ENCODE assay signal across 10 cellular contexts in the genomic region with DNA sequence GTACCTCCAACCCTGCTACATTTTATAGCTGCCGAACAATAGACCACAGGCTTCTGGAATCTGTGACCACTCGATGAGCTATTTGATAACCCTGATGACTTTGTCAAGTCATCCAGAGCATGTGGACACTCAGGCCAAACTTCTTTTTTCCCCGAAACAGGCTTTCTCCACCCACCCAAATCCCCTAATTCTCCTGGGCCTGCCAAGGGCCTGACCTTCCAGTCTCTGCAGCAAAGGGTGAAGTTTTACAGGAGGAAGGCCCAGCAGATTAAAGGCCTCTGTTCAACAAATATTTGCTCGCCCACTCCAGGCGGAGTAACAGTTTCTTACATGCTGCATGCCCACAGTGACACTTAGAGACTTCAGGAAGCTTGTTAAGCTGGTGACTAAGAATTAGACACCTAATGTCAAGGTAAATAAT. TPM values are rescaled to one million over a fixed set of nuclear protein-coding genes. Genes with fewer than 3 reads are reported as not detected.
DNase-seq lines count a peak whose midpoint lies in the region; ATAC-seq and TF ChIP-seq lines count a peak whose summit lies in the region.
"Had no signal": no experiment of that assay in that cellular context is flagged by ENCODE, and none has a peak within 500 bp of the region (broad histone marks: within the 10 kb centered on the region; RNA-seq: fewer than 3 reads in every experiment).

No MANE protein-coding gene starts in this region.

- DNase-seq in T-helper 2 cell treated with Interferon-gamma antibody and Interleukin-4, amounts not matched to agents 5 μg/mL and 100 μg/mL, for 36 hours (ENCODE audit: low spot score), result no peak
- no peak for DNase-seq in T-helper 2 cell
- DNase-seq in body of pancreas, result no peak
- DNase-seq in mesendoderm, result peak; percentile 45
- no peak for DNase-seq in tibial nerve (ENCODE audit: low spot score in 2 of 2)
- DNase-seq in germinal center (ENCODE audit: low spot score), result no peak
- no peak for DNase-seq in medulla oblongata (ENCODE audit: extremely low spot score)
- no peak for DNase-seq in stimulated activated CD4-positive, alpha-beta T cell treated with anti-CD3 and anti-CD28 coated beads, Interleukin-2, amount 100 ng/mL, for 48 hours
- DNase-seq: 8988T, NCI-H1105 had no signal

- intact Hi-C loops in body of pancreas (cut with DNase I), result no loop called here

- H3K18ac ChIP-seq in mesendoderm (ENCODE audit: low read length), result peak overlapping the region; percentile 89

- peak overlapping the region; percentile 72 for H3K4me3 Mint-ChIP-seq in T-helper 2 cell treated with Interferon-gamma antibody and Interleukin-4, amounts not matched to agents 5 μg/mL and 100 μg/mL, for 36 hours

- H3K4me3 ChIP-seq in body of pancreas, result no peak overlapping the region
- H3K4me3 ChIP-seq in mesendoderm (ENCODE audit: low read length), result no peak overlapping the region
- H3K4me3 ChIP-seq in tibial nerve, result peak overlapping the region in 2 of 4 donors; percentile 91 to 92

- H3K36me3 ChIP-seq in body of pancreas (replicated peaks in 1 of 2; ENCODE audit: insufficient read depth in 1 of 2, low read depth in 2 of 2) (no peaks in the 10 kb centered on the region), mesendoderm (ENCODE audit: control insufficient read depth, insufficient read depth, low read length) (no peaks in the 10 kb centered on the region), tibial nerve (no peaks in the 10 kb centered on the region)

- no peak overlapping the region for H3K23ac ChIP-seq in mesendoderm (ENCODE audit: low read length)

- H2BK120ac ChIP-seq in mesendoderm (ENCODE audit: low read depth, low read length), result peak overlapping the region; percentile 76

- WGBS in body of pancreas, 2 donors, result 51 to 56% methylated on average over 5 of the region's 5 CpGs
- WGBS in mesendoderm (ENCODE audit: extremely low coverage, insufficient coverage, low lambda C conversion rate), result no CpG with 5 or more reads among the region's 5 CpGs
- WGBS in tibial nerve, 2 donors, result 62 to 71% methylated on average over 5 of the region's 5 CpGs

- H3K9me3 Mint-ChIP-seq in T-helper 2 cell treated with Interferon-gamma antibody and Interleukin-4, amounts not matched to agents 5 μg/mL and 100 μg/mL, for 36 hours, result no peaks in the 10 kb centered on the region

- H3K27me3 ChIP-seq in body of pancreas (no peaks in the 10 kb centered on the region), mesendoderm (ENCODE audit: insufficient read depth, low read length, poor library complexity) (no peaks in the 10 kb centered on the region), tibial nerve (peaks cover 0 to 4% of the 10 kb centered on the region in 2 donors)

- no peaks in the 10 kb centered on the region for H3K79me2 ChIP-seq in mesendoderm (ENCODE audit: control insufficient read depth, insufficient read depth, low read length)

- peaks cover 47% of the 10 kb centered on the region for H3K27me3 Mint-ChIP-seq in T-helper 2 cell treated with Interferon-gamma antibody and Interleukin-4, amounts not matched to agents 5 μg/mL and 100 μg/mL, for 36 hours (ENCODE audit: low read depth)

- no peak for TF ChIP-seq CTCF in body of pancreas (IDR thresholded peaks at IDR 0.05)
- no peak for TF ChIP-seq CTCF in tibial nerve (IDR thresholded peaks at IDR 0.05)

- ATAC-seq in body of pancreas, result no peak

- H2BK15ac ChIP-seq in mesendoderm (replicated peaks; ENCODE audit: low read depth), result no peak overlapping the region

- H4K8ac ChIP-seq in mesendoderm (ENCODE audit: low read depth, low read length), result no peak overlapping the region

- H3K4me1 ChIP-seq in body of pancreas (peaks cover 19% of the 10 kb centered on the region), mesendoderm (ENCODE audit: control insufficient read depth, low read depth, low read length) (peaks cover 9% of the 10 kb centered on the region), tibial nerve (peaks cover 0 to 46% (median 2%) of the 10 kb centered on the region in 4 donors)

- H3K4me2 ChIP-seq in mesendoderm (ENCODE audit: low read length), result no peak overlapping the region

- H3K79me1 ChIP-seq in mesendoderm (ENCODE audit: low read length), result no peaks in the 10 kb centered on the region

- no peaks in the 10 kb centered on the region for H3K9me3 ChIP-seq in body of pancreas
- no peaks in the 10 kb centered on the region for H3K9me3 ChIP-seq in tibial nerve

- no peak overlapping the region for H3K27ac Mint-ChIP-seq in T-helper 2 cell treated with Interferon-gamma antibody and Interleukin-4, amounts not matched to agents 5 μg/mL and 100 μg/mL, for 36 hours

- peak overlapping the region; percentile 6 for H3K56ac ChIP-seq in mesendoderm (ENCODE audit: low read length)

- H3K4me1 Mint-ChIP-seq in T-helper 2 cell treated with Interferon-gamma antibody and Interleukin-4, amounts not matched to agents 5 μg/mL and 100 μg/mL, for 36 hours (ENCODE audit: low read depth), result peaks cover 28% of the 10 kb centered on the region

- TF ChIP-seq EP300 in tibial nerve (IDR thresholded peaks at IDR 0.05), result no peak

- H2BK5ac ChIP-seq in mesendoderm (ENCODE audit: low read length), result peak overlapping the region; percentile 9

- H3K27ac ChIP-seq in body of pancreas, result peak overlapping the region in 3 of 4 donors; percentile 81 to 86 (median 85)
- peak overlapping the region; percentile 68 for H3K27ac ChIP-seq in mesendoderm (ENCODE audit: low read depth, low read length)
- H3K27ac ChIP-seq in tibial nerve, result peak overlapping the region in 3 of 4 donors; percentile 82 to 93 (median 86)

- H3K36me3 Mint-ChIP-seq in T-helper 2 cell treated with Interferon-gamma antibody and Interleukin-4, amounts not matched to agents 5 μg/mL and 100 μg/mL, for 36 hours (ENCODE audit: low read depth), result peaks cover 3% of the 10 kb centered on the region

- H3K4ac ChIP-seq in mesendoderm (ENCODE audit: low read depth, low read length), result peak overlapping the region; percentile 88

- no peak for TF ChIP-seq POLR2A in body of pancreas (IDR thresholded peaks at IDR 0.05)
- TF ChIP-seq POLR2A in tibial nerve (IDR thresholded peaks at IDR 0.05), result no peak

- H2AK5ac ChIP-seq in mesendoderm (ENCODE audit: low read length), result no peak overlapping the region

- H3K9ac ChIP-seq in mesendoderm (ENCODE audit: low read length), result peak overlapping the region; percentile 17

- H4K5ac ChIP-seq in mesendoderm (ENCODE audit: low read length), result no peak overlapping the region

RNA-seq across cellular contexts. Expression of gene JCAD, which starts 2.0 kb away (rescaled TPM):
- total RNA-seq in body of pancreas, result 10 to 100 TPM; 15.3 to 22.4 TPM
- polyA plus RNA-seq in mesendoderm (2013, experiment 1 of 2), result 0.53 TPM
- polyA plus RNA-seq in mesendoderm (2013, experiment 2 of 2), result 0.73 TPM
- 10 to 100 TPM; 30.0 to 65.3 (median 44.2) TPM for total RNA-seq in tibial nerve
